Comparison of ENCODE assay signal across 8 cellular contexts in genomic region chr2:55268288-55268906, GRCh38. TPM values are rescaled to one million over a fixed set of nuclear protein-coding genes. Genes with fewer than 3 reads are reported as not detected.
DNase-seq lines count a peak whose midpoint lies in the region; TF ChIP-seq lines count a peak whose summit lies in the region.

No MANE protein-coding gene starts in this region.

- TF ChIP-seq EP300 in neural cell (conservative IDR thresholded peaks at IDR 0.05; ENCODE audit: poor library complexity, severe bottlenecking): no peak

- H3K27ac ChIP-seq in OCI-LY1 (ENCODE audit: low read depth, low read length, poor library complexity, severe bottlenecking): peak overlapping the region; percentile 61
- peak overlapping the region; percentile 63 for H3K27ac ChIP-seq in ectodermal cell (ENCODE audit: insufficient read depth, low read depth, low read length, poor library complexity, severe bottlenecking)
- H3K27ac ChIP-seq in neural cell (ENCODE audit: low read length): peak overlapping the region; percentile 61

- 25 to 26% methylated on average over 13 of the region's 13 CpGs for WGBS in ectodermal cell, 2 experiments

- H3K79me2 ChIP-seq in OCI-LY1 (ENCODE audit: insufficient read depth, low read length) (no peaks in the 10 kb centered on the region), neural cell (replicated peaks; ENCODE audit: insufficient read depth, low read length) (no peaks in the 10 kb centered on the region)

- H3K9me3 ChIP-seq in OCI-LY1 (ENCODE audit: low read length) (no peaks in the 10 kb centered on the region), ectodermal cell (ENCODE audit: control insufficient read depth, low read length) (no peaks in the 10 kb centered on the region), neural cell (ENCODE audit: low read length) (no peaks in the 10 kb centered on the region)

- H2AFZ ChIP-seq in OCI-LY1 (ENCODE audit: low read length): 0 out of 2 replicates have a peak overlapping the region, but pooled peaks have one; percentile 3
- peak overlapping the region; percentile 66 for H2AFZ ChIP-seq in neural cell (ENCODE audit: low read depth, low read length)

- DNase-seq in EH (ENCODE audit: low read depth) (peak; percentile 10), cortex of kidney (lab: John Stamatoyannopoulos, UW) (no peak), KG1 (lab: John Stamatoyannopoulos, UW) (no peak), NCI-H2196 (lab: John Stamatoyannopoulos, UW; ENCODE audit: unreplicated experiment) (no peak)
- no peak for DNase-seq in stimulated activated CD4-positive, alpha-beta T cell treated with anti-CD3 and anti-CD28 coated beads, Interleukin-4, amount 100 ng/mL, for 24 hours

- H4K20me1 ChIP-seq in OCI-LY1 (ENCODE audit: insufficient read depth, low read length) (no peaks in the 10 kb centered on the region), neural cell (ENCODE audit: insufficient read depth) (no peaks in the 10 kb centered on the region)

- H3K4me1 ChIP-seq in OCI-LY1 (ENCODE audit: insufficient read depth, low read length, severe bottlenecking): peaks cover 17% of the 10 kb centered on the region
- peaks cover 10% of the 10 kb centered on the region for H3K4me1 ChIP-seq in ectodermal cell (ENCODE audit: control insufficient read depth, insufficient read depth, low read length)

- TF ChIP-seq CTCF in OCI-LY1 (IDR thresholded peaks at IDR 0.05; ENCODE audit: low read length) (no peak), neural cell (IDR thresholded peaks at IDR 0.05; ENCODE audit: poor library complexity, severe bottlenecking) (no peak)

- H3K4me3 ChIP-seq in OCI-LY1 (ENCODE audit: low read depth, low read length, poor library complexity, severe bottlenecking) (peak overlapping the region; percentile 96), ectodermal cell (ENCODE audit: insufficient read depth, low read depth, low read length) (peak overlapping the region; percentile 95), neural cell (ENCODE audit: low read length) (peak overlapping the region; percentile 74)

- H3K27me3 ChIP-seq in OCI-LY1 (ENCODE audit: insufficient read depth, low read length): no peaks in the 10 kb centered on the region
- no peaks in the 10 kb centered on the region for H3K27me3 ChIP-seq in ectodermal cell (ENCODE audit: control insufficient read depth, insufficient read depth, low read length, poor library complexity, severe bottlenecking)
- H3K27me3 ChIP-seq in neural cell (ENCODE audit: insufficient read depth, low read depth, low read length): no peaks in the 10 kb centered on the region

- H3F3A ChIP-seq in OCI-LY1 (ENCODE audit: insufficient read depth, low read length) (no peaks in the 10 kb centered on the region), neural cell (ENCODE audit: insufficient read depth, low read length, poor library complexity, severe bottlenecking) (no peaks in the 10 kb centered on the region)

- H3K9ac ChIP-seq in OCI-LY1 (ENCODE audit: low read length) (peak overlapping the region; percentile 95), neural cell (ENCODE audit: low read length) (peak overlapping the region; percentile 70)

- H3K4me2 ChIP-seq in OCI-LY1 (ENCODE audit: low read length) (peak overlapping the region; percentile 83), neural cell (ENCODE audit: low read length) (peak overlapping the region; percentile 88)

- H3K36me3 ChIP-seq in OCI-LY1 (ENCODE audit: insufficient read depth, low read length) (peaks cover 36% of the 10 kb centered on the region), ectodermal cell (ENCODE audit: control insufficient read depth, insufficient read depth, low read length) (peaks cover 3% of the 10 kb centered on the region), neural cell (ENCODE audit: insufficient read depth, low read length) (no peaks in the 10 kb centered on the region)

- H3K9me2 ChIP-seq in OCI-LY1 (ENCODE audit: low read depth, low read length): no peaks in the 10 kb centered on the region
- H3K9me2 ChIP-seq in neural cell (ENCODE audit: insufficient read depth, low read length): no peaks in the 10 kb centered on the region

- TF ChIP-seq RAD21 in neural cell (conservative IDR thresholded peaks at IDR 0.05): no peak

TF ChIP-seq in neural cell, 6 proteins besides CTCF, POLR2A, EP300 and RAD21:
- TF ChIP-seq SMC3 (conservative IDR thresholded peaks at IDR 0.05; ENCODE audit: poor library complexity): no peak

RNA-seq across cellular contexts. Expression of gene MTIF2, which starts 0.6 kb away (rescaled TPM):
- 32.5 TPM for polyA plus RNA-seq in ectodermal cell (2013, experiment 1 of 4)
- polyA plus RNA-seq in ectodermal cell (2013, experiment 2 of 4): 31.6 TPM
- 25.9 TPM for polyA plus RNA-seq in ectodermal cell (2013, experiment 3 of 4)
- polyA plus RNA-seq in ectodermal cell (2013, experiment 4 of 4): 32.9 TPM
- 15.1 and 18.5 TPM in 2 replicates for polyA plus RNA-seq in neural cell
- 18.3 and 20.5 TPM in 2 replicates for polyA minus RNA-seq in neural cell

RNA-seq across cellular contexts. Expression of gene RPS27A, which starts 35.9 kb away (rescaled TPM):
- 1,748 TPM for polyA plus RNA-seq in ectodermal cell (2013, experiment 1 of 4)
- polyA plus RNA-seq in ectodermal cell (2013, experiment 2 of 4): 1,827 TPM
- polyA plus RNA-seq in ectodermal cell (2013, experiment 3 of 4): 2,346 TPM
- polyA plus RNA-seq in ectodermal cell (2013, experiment 4 of 4): 2,564 TPM
- 1,701 and 1,842 TPM in 2 replicates for polyA plus RNA-seq in neural cell
- polyA minus RNA-seq in neural cell: 446 and 554 TPM in 2 replicates

RNA-seq across cellular contexts. Expression of gene CLHC1, which starts 36.3 kb away (rescaled TPM):
- 16.3 TPM for polyA plus RNA-seq in ectodermal cell (2013, experiment 1 of 4)
- polyA plus RNA-seq in ectodermal cell (2013, experiment 2 of 4): 15.4 TPM
- 9.8 TPM for polyA plus RNA-seq in ectodermal cell (2013, experiment 3 of 4)
- polyA plus RNA-seq in ectodermal cell (2013, experiment 4 of 4): 13.4 TPM
- polyA plus RNA-seq in neural cell: 43.6 and 52.9 TPM in 2 replicates
- polyA minus RNA-seq in neural cell: 39.9 and 49.2 TPM in 2 replicates
